7 cellular contexts compared by ENCODE assay signal in genomic region chr17:39591958-39592954, GRCh38. TPM values are rescaled to one million over a fixed set of nuclear protein-coding genes. Genes with fewer than 3 reads are reported as not detected.
A peak's percentile ranks its signal among the peaks of the same experiment; 100 is the strongest.
DNase-seq lines count a peak whose midpoint lies in the region; ATAC-seq and TF ChIP-seq lines count a peak whose summit lies in the region.

No MANE protein-coding gene starts in this region.

- ATAC-seq in GM23338 (peak; percentile 75), mucosa of descending colon (peak; percentile 74), GM18520 (IDR thresholded peaks at IDR 0.05; ENCODE audit: unreplicated experiment) (no peak)

- 3% methylated on average over 7 to 11 of the region's 22 CpGs for WGBS in esophagus squamous epithelium, 2 donors

- no peaks in the 10 kb centered on the region for H3K79me2 ChIP-seq in GM23338 (replicated peaks; ENCODE audit: insufficient read depth)

- peak overlapping the region; percentile 49 for H3K4me3 ChIP-seq in GM23338
- H3K4me3 ChIP-seq in mucosa of descending colon = no peak overlapping the region
- H3K4me3 ChIP-seq in esophagus squamous epithelium = no peak overlapping the region

- H3K9me3 ChIP-seq in mucosa of descending colon (no peaks in the 10 kb centered on the region), esophagus squamous epithelium (no peaks in the 10 kb centered on the region)

- H3K36me3 ChIP-seq in GM23338 (ENCODE audit: insufficient read depth) (no peaks in the 10 kb centered on the region), mucosa of descending colon (ENCODE audit: low read depth) (no peaks in the 10 kb centered on the region), esophagus squamous epithelium (no peaks in the 10 kb centered on the region)

- in situ Hi-C loops in T47D (cut with HindIII; ENCODE audit: low pct_unique_long_range_greater_than_20kb, low sequenced_read_pairs) = no loop called here

- H3K4me1 ChIP-seq in GM23338 (ENCODE audit: insufficient read depth) = peaks cover 34% of the 10 kb centered on the region; the same call in 1 of the 2 replicates
- no peaks in the 10 kb centered on the region for H3K4me1 ChIP-seq in mucosa of descending colon (ENCODE audit: low read depth)
- peaks cover 0 to 8% (median 0%) of the 10 kb centered on the region in 3 donors for H3K4me1 ChIP-seq in esophagus squamous epithelium

- H2AFZ ChIP-seq in GM23338 = no peak overlapping the region

- DNase-seq in GM23338 (ENCODE audit: low spot score) (peak; percentile 96), NCI-H146 treated with DMSO at 0.1 percent for 48 hours (lab: John Stamatoyannopoulos, UW; ENCODE audit: unreplicated experiment) (peak; percentile 13), T47D (ENCODE audit: low read depth in 1 of 2, low spot score in 1 of 2) (peak; percentile 88 to 93), mucosa of descending colon (peak in 1 of 3 donors; percentile 84), esophagus squamous epithelium (lab: John Stamatoyannopoulos, UW) (no peak), NCI-H187 (lab: John Stamatoyannopoulos, UW) (no peak)

- H3K4me3 Mint-ChIP-seq in GM23338 = peak overlapping the region; percentile 49

- TF ChIP-seq POLR2A in esophagus squamous epithelium (IDR thresholded peaks at IDR 0.05) = no peak

- H3K9me2 ChIP-seq in GM23338 (ENCODE audit: insufficient read depth) = no peaks in the 10 kb centered on the region

- TF ChIP-seq CTCF in GM23338 (conservative IDR thresholded peaks at IDR 0.05; ENCODE audit: low read depth in 2 of 2) (peak in 1 of 2 experiments; percentile 16; a peak in 1 of 4 replicates), mucosa of descending colon (IDR thresholded peaks at IDR 0.05) (no peak), esophagus squamous epithelium (IDR thresholded peaks at IDR 0.05) (no peak)

- no peak overlapping the region for H3K27ac Mint-ChIP-seq in GM23338

- intact Hi-C loops in mucosa of descending colon (cut with DNase I, micrococcal nuclease) (no loop called here), esophagus squamous epithelium (cut with DNase I) (no loop called here)

- H3K27ac ChIP-seq in GM23338 (ENCODE audit: low read depth) = no peak overlapping the region
- no peak overlapping the region for H3K27ac ChIP-seq in esophagus squamous epithelium

- H3K4me2 ChIP-seq in GM23338 = peak overlapping the region; percentile 70

- H4K20me1 ChIP-seq in GM23338 (replicated peaks; ENCODE audit: insufficient read depth) = no peaks in the 10 kb centered on the region; the same call in 1 of the 2 replicates

- H3K9me3 Mint-ChIP-seq in GM23338 = no peaks in the 10 kb centered on the region

- H3K27me3 Mint-ChIP-seq in GM23338 (ENCODE audit: insufficient read depth, low read depth, poor library complexity) = peaks cover 57% of the 10 kb centered on the region

- H3K36me3 Mint-ChIP-seq in GM23338 (ENCODE audit: low read depth) = no peaks in the 10 kb centered on the region

- H3K4me1 Mint-ChIP-seq in GM23338 = peaks cover 27% of the 10 kb centered on the region

- H3K27me3 ChIP-seq in GM23338 (ENCODE audit: insufficient read depth) = peaks cover 60% of the 10 kb centered on the region
- H3K27me3 ChIP-seq in esophagus squamous epithelium = peaks cover 9 to 70% (median 17%) of the 10 kb centered on the region in 4 donors

- peaks cover 20% of the 10 kb centered on the region for H3F3A ChIP-seq in GM23338 (replicated peaks; ENCODE audit: low read depth)

TF ChIP-seq in GM23338, 12 proteins besides CTCF, POLR2A, EP300 and RAD21 (continues in another document):
- no peak for TF ChIP-seq EZH2 (IDR thresholded peaks at IDR 0.05; ENCODE audit: low read depth, unreplicated experiment)
- TF ChIP-seq CREB1 (CRISPR knock-in tag; IDR thresholded peaks at IDR 0.05; ENCODE audit: low read depth) = no peak
- no peak for TF ChIP-seq EZH2phosphoT487 (IDR thresholded peaks at IDR 0.05; ENCODE audit: unreplicated experiment)
- TF ChIP-seq ZNF462 (CRISPR knock-in tag; IDR thresholded peaks at IDR 0.05) = no peak

RNA-seq across cellular contexts. Expression of gene NEUROD2, which starts 15.5 kb away (rescaled TPM):
- not detected in 2 replicates for total RNA-seq in GM23338 (2014; rRNA removed; shearing (Covaris generic))
- not detected in 2 replicates for polyA plus RNA-seq in GM23338 (2016; fragmentation: Nextera tagmentation; extraction: Ambion mirVana)
- total RNA-seq in mucosa of descending colon (under 1 TPM in 1 of 3 donors, not detected in 2; 0.05 TPM), esophagus squamous epithelium (not detected)

RNA-seq across cellular contexts. Expression of gene PPP1R1B, which starts 34.5 kb away (rescaled TPM):
- total RNA-seq in GM23338 (2014; rRNA removed; shearing (Covaris generic)) = 1.5 and 3.4 TPM in 2 replicates
- polyA plus RNA-seq in GM23338 (2016; fragmentation: Nextera tagmentation; extraction: Ambion mirVana) = 3.7 and 5.4 TPM in 2 replicates
- total RNA-seq in mucosa of descending colon = 100 to 1,000 TPM; 108 to 362 (median 356) TPM
- 1 to 10 TPM in 2 of 4 donors, under 1 TPM in 2; 0.23 to 4.8 (median 2.4) TPM for total RNA-seq in esophagus squamous epithelium

RNA-seq across cellular contexts. Expression of gene STARD3, which starts 44.7 kb away (rescaled TPM):
- total RNA-seq in GM23338 (2014; rRNA removed; shearing (Covaris generic)) = 39.7 and 53.3 TPM in 2 replicates
- 26.4 and 31.5 TPM in 2 replicates for polyA plus RNA-seq in GM23338 (2016; fragmentation: Nextera tagmentation; extraction: Ambion mirVana)
- total RNA-seq in mucosa of descending colon = 10 to 100 TPM; 36.1 to 58.8 (median 57.6) TPM
- total RNA-seq in esophagus squamous epithelium = 10 to 100 TPM; 27.3 to 46.7 (median 33.4) TPM

Comparison
In these comparisons a context has a peak if more than half of its experiments do, and no peak if none do; other contexts are left out.
1. DNase-seq: peak in GM23338 (single experiment), NCI-H146 treated with DMSO at 0.1 percent for 48 hours (single experiment) and T47D (2 of 2); none in esophagus squamous epithelium (single experiment) and NCI-H187 (0 of 2).
2. RNA of gene PPP1R1B, which starts 34.5 kb away (total RNA-seq): 108 to 362 TPM in mucosa of descending colon; 0.23 to 4.8 TPM in esophagus squamous epithelium and 1.5 to 3.4 TPM in GM23338; every median in the first group is over 10 times any median in the second.